In the genomic region with DNA sequence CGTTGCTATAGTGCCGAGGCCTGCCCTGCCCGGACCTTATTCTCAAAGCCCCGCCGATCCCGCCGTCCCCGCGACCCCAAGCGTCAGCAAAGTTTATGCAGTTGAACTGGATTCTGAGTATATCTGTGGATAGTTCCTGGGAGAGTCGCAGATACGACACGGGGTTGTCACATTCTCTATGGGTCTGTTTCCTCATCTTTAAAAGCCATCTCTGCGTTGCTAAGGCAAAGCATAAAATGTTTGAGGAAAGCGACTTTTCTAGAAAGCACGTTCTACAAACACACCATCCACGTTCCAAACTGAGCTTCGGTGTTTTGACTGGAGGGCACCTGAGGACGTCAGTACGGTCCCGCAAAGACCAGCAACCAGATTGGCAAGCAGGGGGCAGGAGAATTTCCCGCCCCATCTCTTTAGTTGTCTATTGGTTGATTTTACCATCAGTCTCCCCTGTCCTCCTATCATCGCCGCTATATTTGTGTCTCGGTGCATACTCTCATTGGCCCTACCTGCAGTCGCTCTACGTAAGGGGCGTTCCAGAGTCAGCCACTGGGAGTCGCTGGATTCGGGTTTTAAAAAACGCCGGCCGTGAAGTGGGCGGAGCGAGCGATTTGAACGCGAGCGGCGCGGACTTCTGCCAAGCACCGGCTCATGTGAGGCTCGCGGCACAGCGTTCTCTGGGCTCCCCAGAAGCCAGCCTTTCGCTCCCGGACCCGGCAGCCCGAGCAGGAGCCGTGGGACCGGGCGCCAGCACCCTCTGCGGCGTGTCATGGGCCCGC, we compare ENCODE assay signal across 8 cellular contexts.
DNase-seq lines count a peak whose midpoint lies in the region; ATAC-seq, FAIRE-seq and TF ChIP-seq lines count a peak whose summit lies in the region.

Gene CENPA, plus strand, starts transcription at position 626 of the 776 bp plus-strand sequence. Its CDS starts 141 bp downstream, at position 767.

- TF ChIP-seq CTCF in AG09319 (IDR thresholded peaks at IDR 0.05; ENCODE audit: low read depth, low read length): 0 out of 2 replicates have a peak, but pooled peaks have one; percentile 2

- peak; percentile 99 for DNase-seq in AG09319 (ENCODE audit: extremely low read depth, low read depth)
- DNase-seq in NCI-H446 (lab: John Stamatoyannopoulos, UW): peak; percentile 97 to 98
- peak; percentile 94 for DNase-seq in activated CD4-positive, CD25-positive, alpha-beta regulatory T cell treated with anti-CD3 and anti-CD28 coated beads, Interleukin-2, amount 50 U/mL, for 16 hours (ENCODE audit: low read depth, low spot score)
- peak; percentile 99 for DNase-seq in cerebellar cortex (ENCODE audit: low spot score)
- peak; percentile 91 for DNase-seq in stimulated activated CD4-positive, alpha-beta T cell treated with anti-CD3 and anti-CD28 coated beads, Interleukin-12 subunit alpha, Interleukin-12 subunit beta, amount 100 ng/mL, for 4 hours

- ATAC-seq in GM19025 (IDR thresholded peaks at IDR 0.05; ENCODE audit: low read depth, unreplicated experiment) (peak; percentile 99), HG03342 (IDR thresholded peaks at IDR 0.05; ENCODE audit: unreplicated experiment) (peak; percentile 99)

- FAIRE-seq in islet of Langerhans (lab: Jason Lieb, UNC): peak; percentile 76

Comparison
In these comparisons a context has a peak if more than half of its experiments do, and no peak if none do; other contexts are left out.
1. Peak in every context shown above with its lines: DNase-seq and ATAC-seq.